14 cellular contexts compared by ENCODE assay signal in the genomic region with DNA sequence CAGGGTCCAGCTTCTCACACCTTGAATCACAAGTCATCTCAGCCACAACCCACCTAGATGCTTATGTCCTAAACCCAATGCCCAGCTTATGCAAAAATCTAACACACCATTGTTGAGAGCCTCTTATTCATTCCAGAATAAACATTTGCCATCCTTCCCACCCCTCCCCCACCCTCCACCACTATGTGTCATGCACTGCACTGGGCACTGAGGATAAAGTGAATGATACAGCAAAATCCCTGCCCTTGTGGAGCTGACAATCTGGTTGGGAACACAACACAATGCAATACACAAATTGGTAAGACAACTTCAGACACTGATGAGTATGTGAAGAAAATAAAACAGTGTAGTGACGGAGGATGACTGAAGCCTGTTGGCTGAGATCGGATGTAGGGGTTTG. TPM values are rescaled to one million over a fixed set of nuclear protein-coding genes. Genes with fewer than 3 reads are reported as not detected.
DNase-seq lines count a peak whose midpoint lies in the region; ATAC-seq and TF ChIP-seq lines count a peak whose summit lies in the region.
"Had no signal": no experiment of that assay in that cellular context is flagged by ENCODE, and none has a peak within 500 bp of the region (broad histone marks: within the 10 kb centered on the region; RNA-seq: fewer than 3 reads in every experiment).

No MANE protein-coding gene starts in this region.

- intact Hi-C loops in activated CD4-positive, alpha-beta memory T cell treated with anti-CD3 and anti-CD28 coated beads for 36 hours (cut with micrococcal nuclease), result loop anchor here (10.0 kb wide), 2 partner anchors 307 to 403 kb away; partner anchors contain the start of genes ATP2A2, MMAB and MVK

- H3K4me1 ChIP-seq in neural progenitor cell, result peaks cover 14% of the 10 kb centered on the region
- peaks cover 17% of the 10 kb centered on the region for H3K4me1 ChIP-seq in smooth muscle cell (ENCODE audit: low read depth)

- no peak overlapping the region for H2AFZ ChIP-seq in neural progenitor cell (replicated peaks)
- H2AFZ ChIP-seq in smooth muscle cell (ENCODE audit: low read depth), result no peak overlapping the region

- no peaks in the 10 kb centered on the region for H3K9me3 ChIP-seq in neural progenitor cell (ENCODE audit: low read depth)
- H3K9me3 ChIP-seq in smooth muscle cell (replicated peaks; ENCODE audit: low read depth), result no peaks in the 10 kb centered on the region
- H3K9me3 ChIP-seq: mucosa of descending colon, psoas muscle had no signal

- no peak overlapping the region for H3K27ac Mint-ChIP-seq in activated CD4-positive, alpha-beta memory T cell treated with anti-CD3 and anti-CD28 coated beads, Interleukin-2, amount 10 ng/mL, durations not matched to agents 7 days and 5 days
- no peak overlapping the region for H3K27ac Mint-ChIP-seq in activated CD4-positive, alpha-beta memory T cell treated with anti-CD3 and anti-CD28 coated beads for 36 hours
- no peak overlapping the region for H3K27ac Mint-ChIP-seq in neural progenitor cell

- H3K9ac ChIP-seq in neural progenitor cell, result no peak overlapping the region
- no peak overlapping the region for H3K9ac ChIP-seq in smooth muscle cell (ENCODE audit: low read depth)

- H4K20me1 ChIP-seq in neural progenitor cell (ENCODE audit: low read depth) (no peaks in the 10 kb centered on the region), smooth muscle cell (ENCODE audit: low read depth) (peaks cover 24% of the 10 kb centered on the region)

- no peaks in the 10 kb centered on the region for H3K36me3 ChIP-seq in neural progenitor cell
- H3K36me3 ChIP-seq in smooth muscle cell (ENCODE audit: low read depth), result no peaks in the 10 kb centered on the region

- CTCF ChIA-PET in activated CD4-positive, alpha-beta memory T cell treated with anti-CD3 and anti-CD28 coated beads, Interleukin-2, amount 10 ng/mL, durations not matched to agents 7 days and 5 days (lab: Charles Lee), result interaction anchor here (1.1 to 1.5 kb wide), 4 partner anchors 11 to 76 kb away, joined by 3 to 7 read pairs (median 4); no protein-coding TSS in a partner anchor
- CTCF ChIA-PET in activated CD4-positive, alpha-beta memory T cell treated with anti-CD3 and anti-CD28 coated beads for 36 hours (lab: Charles Lee), result interaction anchor here (1.2 to 1.8 kb wide), 4 partner anchors 28 to 284 kb away, joined by 3 to 10 read pairs (median 6); no protein-coding TSS in a partner anchor

- H3K4me3 Mint-ChIP-seq in activated CD4-positive, alpha-beta memory T cell treated with anti-CD3 and anti-CD28 coated beads, Interleukin-2, amount 10 ng/mL, durations not matched to agents 7 days and 5 days, result peak overlapping the region; percentile 5
- no peak overlapping the region for H3K4me3 Mint-ChIP-seq in activated CD4-positive, alpha-beta memory T cell treated with anti-CD3 and anti-CD28 coated beads for 36 hours
- H3K4me3 Mint-ChIP-seq in neural progenitor cell, result peak overlapping the region; percentile 88

- H3K27me3 ChIP-seq in neural progenitor cell (peaks cover 18% of the 10 kb centered on the region), smooth muscle cell (ENCODE audit: low read depth) (no peaks in the 10 kb centered on the region)

- H3F3A ChIP-seq in neural progenitor cell (ENCODE audit: low read depth) (no peaks in the 10 kb centered on the region), smooth muscle cell (ENCODE audit: low read depth) (no peaks in the 10 kb centered on the region)

- H3K27ac ChIP-seq in neural progenitor cell (no peak overlapping the region), smooth muscle cell (ENCODE audit: low read depth) (no peak overlapping the region)
- H3K27ac ChIP-seq: psoas muscle had no signal

- H3K4me2 ChIP-seq in neural progenitor cell (no peak overlapping the region), smooth muscle cell (no peak overlapping the region)

- no peak for ATAC-seq in HG03135 (IDR thresholded peaks at IDR 0.05; ENCODE audit: unreplicated experiment)
- ATAC-seq: mucosa of descending colon, psoas muscle had no signal

- H3K79me2 ChIP-seq in neural progenitor cell (ENCODE audit: low read depth), result peaks cover 21% of the 10 kb centered on the region
- peaks cover 23% of the 10 kb centered on the region for H3K79me2 ChIP-seq in smooth muscle cell (ENCODE audit: low read depth)

- H3K27me3 Mint-ChIP-seq in activated CD4-positive, alpha-beta memory T cell treated with anti-CD3 and anti-CD28 coated beads, Interleukin-2, amount 10 ng/mL, durations not matched to agents 7 days and 5 days, result peaks cover 11% of the 10 kb centered on the region
- no peaks in the 10 kb centered on the region for H3K27me3 Mint-ChIP-seq in activated CD4-positive, alpha-beta memory T cell treated with anti-CD3 and anti-CD28 coated beads for 36 hours
- H3K27me3 Mint-ChIP-seq in neural progenitor cell (ENCODE audit: insufficient read depth, low read depth), result peaks cover 17% of the 10 kb centered on the region

- peaks cover 4% of the 10 kb centered on the region for H3K36me3 Mint-ChIP-seq in activated CD4-positive, alpha-beta memory T cell treated with anti-CD3 and anti-CD28 coated beads, Interleukin-2, amount 10 ng/mL, durations not matched to agents 7 days and 5 days (ENCODE audit: low read depth)
- H3K36me3 Mint-ChIP-seq in activated CD4-positive, alpha-beta memory T cell treated with anti-CD3 and anti-CD28 coated beads for 36 hours, result no peaks in the 10 kb centered on the region
- H3K36me3 Mint-ChIP-seq in neural progenitor cell, result no peaks in the 10 kb centered on the region

- TF ChIP-seq CTCF in epithelial cell of esophagus (IDR thresholded peaks at IDR 0.05; ENCODE audit: insufficient read depth, low read depth, low read length, missing control alignments) (no peak), neural progenitor cell (IDR thresholded peaks at IDR 0.05) (no peak), smooth muscle cell (IDR thresholded peaks at IDR 0.05; ENCODE audit: borderline replicate concordance, insufficient read depth, poor library complexity, severe bottlenecking) (no peak)

- POLR2A ChIA-PET in activated CD4-positive, alpha-beta memory T cell treated with anti-CD3 and anti-CD28 coated beads, Interleukin-2, amount 10 ng/mL, durations not matched to agents 7 days and 5 days (lab: Charles Lee), result interaction anchor here (0.9 to 1.6 kb wide), 2 partner anchors 7 to 19 kb away, joined by 3 to 4 read pairs; no protein-coding TSS in a partner anchor
- POLR2A ChIA-PET in activated CD4-positive, alpha-beta memory T cell treated with anti-CD3 and anti-CD28 coated beads for 36 hours (lab: Charles Lee), result no interaction called here

- no peak overlapping the region for H3K4me3 ChIP-seq in epithelial cell of esophagus (ENCODE audit: low read length)
- no peak overlapping the region for H3K4me3 ChIP-seq in neural progenitor cell
- H3K4me3 ChIP-seq in smooth muscle cell, result no peak overlapping the region
- H3K4me3 ChIP-seq: mucosa of descending colon, psoas muscle had no signal

- DNase-seq in activated CD4-positive, alpha-beta memory T cell treated with anti-CD3 and anti-CD28 coated beads, Interleukin-2, amount 10 ng/mL, durations not matched to agents 7 days and 5 days, result no peak
- DNase-seq in activated CD4-positive, alpha-beta memory T cell treated with anti-CD3 and anti-CD28 coated beads for 36 hours, result no peak
- DNase-seq in NCI-H460 (ENCODE audit: extremely low read depth, low read depth) (peak; percentile 96), epithelial cell of esophagus (ENCODE audit: low read depth) (peak; percentile 79), neural progenitor cell (ENCODE audit: low spot score) (no peak), smooth muscle cell (lab: John Stamatoyannopoulos, UW; ENCODE audit: unreplicated experiment) (no peak), anterior cingulate cortex (lab: John Stamatoyannopoulos, UW) (no peak)
- DNase-seq: COR-L47; effector memory CD4-positive, alpha-beta T cell; mucosa of descending colon; NCI-H2171 treated with DMSO at 0.1 percent for 48 hours; psoas muscle had no signal

- no peaks in the 10 kb centered on the region for H3K9me3 Mint-ChIP-seq in activated CD4-positive, alpha-beta memory T cell treated with anti-CD3 and anti-CD28 coated beads, Interleukin-2, amount 10 ng/mL, durations not matched to agents 7 days and 5 days
- no peaks in the 10 kb centered on the region for H3K9me3 Mint-ChIP-seq in activated CD4-positive, alpha-beta memory T cell treated with anti-CD3 and anti-CD28 coated beads for 36 hours
- no peaks in the 10 kb centered on the region for H3K9me3 Mint-ChIP-seq in neural progenitor cell

- H3K4me1 Mint-ChIP-seq in activated CD4-positive, alpha-beta memory T cell treated with anti-CD3 and anti-CD28 coated beads, Interleukin-2, amount 10 ng/mL, durations not matched to agents 7 days and 5 days, result peaks cover 52% of the 10 kb centered on the region
- H3K4me1 Mint-ChIP-seq in activated CD4-positive, alpha-beta memory T cell treated with anti-CD3 and anti-CD28 coated beads for 36 hours (ENCODE audit: low read depth), result peaks cover 34% of the 10 kb centered on the region
- peaks cover 25% of the 10 kb centered on the region for H3K4me1 Mint-ChIP-seq in neural progenitor cell

- WGBS in smooth muscle cell (ENCODE audit: low lambda C conversion rate), result 79% methylated on average over 2 of the region's 2 CpGs

RNA-seq across cellular contexts. Expression of gene GLTP, which starts 1.4 kb away (rescaled TPM):
- 10 to 100 TPM; 22.2 to 23.8 TPM for total RNA-seq in activated CD4-positive, alpha-beta memory T cell treated with anti-CD3 and anti-CD28 coated beads, Interleukin-2, amount 10 ng/mL, durations not matched to agents 7 days and 5 days
- total RNA-seq in activated CD4-positive, alpha-beta memory T cell treated with anti-CD3 and anti-CD28 coated beads for 36 hours, result 10 to 100 TPM; 20.9 to 21.1 TPM
- 139 and 146 TPM in 2 replicates for total RNA-seq in NCI-H460 (2014; rRNA removed; shearing (Covaris generic))
- 61.6 and 63.5 TPM in 2 replicates for polyA plus RNA-seq in NCI-H460 (2014; cell fraction: nucleus; rRNA removed)
- total RNA-seq in neural progenitor cell (ENCODE audit: low replicate concordance), result 16.6 and 24.0 TPM in 2 replicates
- 46.9 and 63.5 TPM in 2 replicates for total RNA-seq in smooth muscle cell
- polyA plus RNA-seq in smooth muscle cell, result 38.1 and 43.4 TPM in 2 replicates

RNA-seq across cellular contexts. Expression of gene TCHP, which starts 18.3 kb away (rescaled TPM):
- 10 to 100 TPM; 35.0 to 35.3 TPM for total RNA-seq in activated CD4-positive, alpha-beta memory T cell treated with anti-CD3 and anti-CD28 coated beads, Interleukin-2, amount 10 ng/mL, durations not matched to agents 7 days and 5 days
- 10 to 100 TPM; 21.2 to 21.3 TPM for total RNA-seq in activated CD4-positive, alpha-beta memory T cell treated with anti-CD3 and anti-CD28 coated beads for 36 hours
- 26.2 and 36.0 TPM in 2 replicates for total RNA-seq in NCI-H460 (2014; rRNA removed; shearing (Covaris generic))
- 57.8 and 60.9 TPM in 2 replicates for polyA plus RNA-seq in NCI-H460 (2014; cell fraction: nucleus; rRNA removed)
- total RNA-seq in neural progenitor cell (ENCODE audit: low replicate concordance), result 15.2 and 20.0 TPM in 2 replicates
- total RNA-seq in smooth muscle cell, result 4.2 and 6.6 TPM in 2 replicates
- polyA plus RNA-seq in smooth muscle cell, result 7.7 and 7.8 TPM in 2 replicates

RNA-seq across cellular contexts. Expression of gene TRPV4, which starts 48.6 kb away (rescaled TPM):
- not detected for total RNA-seq in activated CD4-positive, alpha-beta memory T cell treated with anti-CD3 and anti-CD28 coated beads, Interleukin-2, amount 10 ng/mL, durations not matched to agents 7 days and 5 days
- total RNA-seq in activated CD4-positive, alpha-beta memory T cell treated with anti-CD3 and anti-CD28 coated beads for 36 hours, result not detected
- total RNA-seq in NCI-H460 (2014; rRNA removed; shearing (Covaris generic)), result not detected in 2 replicates
- polyA plus RNA-seq in NCI-H460 (2014; cell fraction: nucleus; rRNA removed), result not detected in 2 replicates
- total RNA-seq in neural progenitor cell (ENCODE audit: low replicate concordance) (0.56 and 2.8 TPM in 2 replicates), smooth muscle cell (0.63 and 1.9 TPM in 2 replicates)
- 1.5 TPM in 2 replicates for polyA plus RNA-seq in smooth muscle cell
- total RNA-seq: HT-29 had no signal

Comparison
In these comparisons a context has a peak if more than half of its experiments do, and no peak if none do; other contexts are left out.
1. DNase-seq: peak in NCI-H460 (single experiment) and epithelial cell of esophagus (single experiment); none in activated CD4-positive, alpha-beta memory T cell treated with anti-CD3 and anti-CD28 coated beads, Interleukin-2, amount 10 ng/mL, durations not matched to agents 7 days and 5 days (single experiment), activated CD4-positive, alpha-beta memory T cell treated with anti-CD3 and anti-CD28 coated beads for 36 hours (single experiment), neural progenitor cell (single experiment), smooth muscle cell (single experiment) and anterior cingulate cortex (0 of 58).